28 cellular contexts compared by ENCODE assay signal in genomic region chr11:44815917-44816456, GRCh38.
"Had no signal": no experiment of that assay in that cellular context is flagged by ENCODE, and none has a peak within 500 bp of the region (broad histone marks: within the 10 kb centered on the region; RNA-seq: fewer than 3 reads in every experiment).

No MANE protein-coding gene starts in this region.

- H3K27ac ChIP-seq: brain microvascular endothelial cell, coronary artery had no signal

- H3K27me3 ChIP-seq: esophagus squamous epithelium had no signal

- H3K36me3 ChIP-seq: brain microvascular endothelial cell, esophagus squamous epithelium, WERI-Rb-1 had no signal

- FAIRE-seq: astrocyte had no signal

- H3K9me3 ChIP-seq: esophagus squamous epithelium had no signal

- DNase-seq: activated B cell treated with CpG ODN at 0.5 μM for 24 hours; activated CD4-positive, alpha-beta T cell treated with anti-CD3 and anti-CD28 coated beads for 48 hours; activated CD4-positive, alpha-beta T cell treated with anti-CD3 and anti-CD28 coated beads, Interleukin-2, amount 50 U/mL, for 1 hour; activated CD4-positive, alpha-beta T cell treated with anti-CD3 and anti-CD28 coated beads, Interleukin-2, amount 50 U/mL, for 48 hours; activated CD8-positive, alpha-beta memory T cell treated with anti-CD3 and anti-CD28 coated beads for 24 hours; activated CD8-positive, alpha-beta T cell treated with anti-CD3 and anti-CD28 coated beads for 36 hours; activated effector memory CD4-positive, alpha-beta T cell treated with Interleukin-2 at 50 U/mL for 16 hours; activated gamma-delta T cell treated with Interleukin-2 at 50 U/mL for 16 hours; activated naive CD4-positive, alpha-beta T cell treated with anti-CD3 and anti-CD28 coated beads, Interleukin-2, amount 50 U/mL, for 16 hours; activated naive CD4-positive, alpha-beta T cell treated with Interleukin-2 at 50 U/mL for 16 hours; activated T-cell treated with anti-CD3 and anti-CD28 coated beads, Interleukin-2, amount 50 U/mL, for 4 hours; amniotic stem cell; anterior cingulate cortex; brain microvascular endothelial cell; dorsolateral prefrontal cortex; effector memory CD4-positive, alpha-beta T cell; erythroblast; esophagus squamous epithelium; foreskin melanocyte; head of caudate nucleus; T-helper 1 cell; T-helper 17 cell; T1000; WERI-Rb-1 had no signal

- ATAC-seq: activated CD4-positive, CD25-positive, alpha-beta regulatory T cell treated with anti-CD3 and anti-CD28 coated beads, Interleukin-2, amount 50 U/mL, for 24 hours; activated CD8-positive, alpha-beta T cell treated with anti-CD3 and anti-CD28 coated beads for 36 hours; activated T-cell treated with anti-CD3 and anti-CD28 coated beads, Interleukin-2, amount 50 U/mL, for 4 hours; activated T-helper 17 cell treated with anti-CD3 and anti-CD28 coated beads, Interleukin-2, amount 50 U/mL, for 72 hours; T-helper 17 cell had no signal

- H3K4me3 ChIP-seq: coronary artery, dorsolateral prefrontal cortex, esophagus squamous epithelium had no signal
